Comparison of ENCODE assay signal across 23 cellular contexts in genomic region chr20:4560667-4561066, GRCh38.
"Had no signal": no experiment of that assay in that cellular context is flagged by ENCODE, and none has a peak within 500 bp of the region (broad histone marks: within the 10 kb centered on the region; RNA-seq: fewer than 3 reads in every experiment).

No MANE protein-coding gene starts in this region.

- H3K27me3 ChIP-seq: heart left ventricle, sigmoid colon, thyroid gland had no signal

- DNase-seq: activated CD4-positive, alpha-beta memory T cell treated with anti-CD3 and anti-CD28 coated beads, Interleukin-2, amount 10 ng/mL, durations not matched to agents 7 days and 5 days; activated CD4-positive, alpha-beta T cell treated with anti-CD3 and anti-CD28 coated beads for 36 hours; activated naive CD4-positive, alpha-beta T cell treated with Interleukin-2 at 50 U/mL for 16 hours; activated naive CD8-positive, alpha-beta T cell treated with anti-CD3 and anti-CD28 coated beads, Interleukin-2, amount 10 ng/mL, durations not matched to agents 7 days and 5 days; activated T-cell treated with anti-CD3 and anti-CD28 coated beads, Interleukin-2, amount 50 U/mL, for 24 hours; aorta; effector CD4-positive, alpha-beta T cell; heart left ventricle; left lung; midbrain; occipital lobe; posterior cingulate gyrus; sigmoid colon; stimulated activated CD4-positive, alpha-beta T cell treated with anti-CD3 and anti-CD28 coated beads, Interleukin-12 subunit alpha, Interleukin-12 subunit beta, amount 100 ng/mL, for 4 hours; stimulated activated CD4-positive, alpha-beta T cell treated with anti-CD3 and anti-CD28 coated beads, Interleukin-1b, Interleukin-23, amount 100 ng/mL, for 48 hours; stimulated activated CD8-positive, alpha-beta memory T cell treated with anti-CD3 and anti-CD28 coated beads, Interleukin-4, amount 100 ng/mL, for 48 hours; stimulated activated naive CD4-positive, alpha-beta T cell; thyroid gland had no signal

- H3K36me3 Mint-ChIP-seq: activated naive CD8-positive, alpha-beta T cell treated with anti-CD3 and anti-CD28 coated beads, Interleukin-2, amount 10 ng/mL, durations not matched to agents 7 days and 5 days had no signal

- H3K9me3 ChIP-seq: left lung, thyroid gland had no signal

- H3K4me1 Mint-ChIP-seq: activated CD4-positive, alpha-beta memory T cell treated with anti-CD3 and anti-CD28 coated beads, Interleukin-2, amount 10 ng/mL, durations not matched to agents 7 days and 5 days; activated CD4-positive, alpha-beta T cell treated with anti-CD3 and anti-CD28 coated beads for 36 hours; activated naive CD8-positive, alpha-beta T cell treated with anti-CD3 and anti-CD28 coated beads, Interleukin-2, amount 10 ng/mL, durations not matched to agents 7 days and 5 days; central memory CD8-positive, alpha-beta T cell had no signal

- H3K27ac ChIP-seq: coronary artery, heart left ventricle, left lung, sigmoid colon, thyroid gland had no signal

- H3K4me3 ChIP-seq: coronary artery, heart left ventricle, left lung, sigmoid colon, thyroid gland had no signal

- H3K36me3 ChIP-seq: heart left ventricle, left lung, sigmoid colon, thyroid gland had no signal

- H3K27ac Mint-ChIP-seq: activated CD4-positive, alpha-beta memory T cell treated with anti-CD3 and anti-CD28 coated beads, Interleukin-2, amount 10 ng/mL, durations not matched to agents 7 days and 5 days; activated CD4-positive, alpha-beta T cell treated with anti-CD3 and anti-CD28 coated beads for 36 hours; activated naive CD8-positive, alpha-beta T cell treated with anti-CD3 and anti-CD28 coated beads, Interleukin-2, amount 10 ng/mL, durations not matched to agents 7 days and 5 days; activated T-cell treated with anti-CD3 and anti-CD28 coated beads, Interleukin-2, amount 50 U/mL, for 24 hours; activated T-helper 2 cell treated with anti-CD3 and anti-CD28 coated beads, Interferon-gamma antibody, Interleukin-2, Interleukin-4, amounts not matched to agents 10 μg/mL and 5 μg/mL and 100 μg/mL, durations not matched to agents 14 hours and 24 hours and 36 hours; T-helper 2 cell treated with Interferon-gamma antibody and Interleukin-4, amounts not matched to agents 5 μg/mL and 100 μg/mL, for 36 hours had no signal

- H3K4me3 Mint-ChIP-seq: activated CD4-positive, alpha-beta memory T cell treated with anti-CD3 and anti-CD28 coated beads, Interleukin-2, amount 10 ng/mL, durations not matched to agents 7 days and 5 days; activated CD4-positive, alpha-beta T cell treated with anti-CD3 and anti-CD28 coated beads for 36 hours; activated naive CD8-positive, alpha-beta T cell treated with anti-CD3 and anti-CD28 coated beads, Interleukin-2, amount 10 ng/mL, durations not matched to agents 7 days and 5 days; activated T-cell treated with anti-CD3 and anti-CD28 coated beads, Interleukin-2, amount 50 U/mL, for 24 hours; central memory CD8-positive, alpha-beta T cell; T-helper 2 cell treated with Interferon-gamma antibody and Interleukin-4, amounts not matched to agents 5 μg/mL and 100 μg/mL, for 36 hours had no signal

- H3K4me1 ChIP-seq: left lung, sigmoid colon, thyroid gland had no signal

- H3K9me3 Mint-ChIP-seq: activated CD4-positive, alpha-beta memory T cell treated with anti-CD3 and anti-CD28 coated beads, Interleukin-2, amount 10 ng/mL, durations not matched to agents 7 days and 5 days; activated naive CD8-positive, alpha-beta T cell treated with anti-CD3 and anti-CD28 coated beads, Interleukin-2, amount 10 ng/mL, durations not matched to agents 7 days and 5 days; activated T-cell treated with anti-CD3 and anti-CD28 coated beads, Interleukin-2, amount 50 U/mL, for 24 hours; activated T-helper 2 cell treated with anti-CD3 and anti-CD28 coated beads, Interferon-gamma antibody, Interleukin-2, Interleukin-4, amounts not matched to agents 10 μg/mL and 5 μg/mL and 100 μg/mL, durations not matched to agents 14 hours and 24 hours and 36 hours; T-helper 2 cell treated with Interferon-gamma antibody and Interleukin-4, amounts not matched to agents 5 μg/mL and 100 μg/mL, for 36 hours had no signal

- ATAC-seq: activated CD4-positive, alpha-beta T cell treated with anti-CD3 and anti-CD28 coated beads for 36 hours; esophagus mucosa; heart left ventricle; left lung had no signal
